ENCODE assay signal across 1 cellular context in genomic region chr1:227762231-227762911, GRCh38.
A peak's percentile ranks its signal among the peaks of the same experiment; 100 is the strongest.
TF ChIP-seq lines count a peak whose summit lies in the region.

No MANE protein-coding gene starts in this region.

TF ChIP-seq in K562, 482 proteins besides CTCF, POLR2A, EP300 and RAD21 (continued from another document):
- 0 out of 2 replicates have a peak, but pooled peaks have one; percentile 48 for TF ChIP-seq ARID4B (CRISPR knock-in tag; IDR thresholded peaks at IDR 0.05)
- TF ChIP-seq ETS1 (conservative IDR thresholded peaks at IDR 0.05; ENCODE audit: control insufficient read depth, low read depth, low read length) = 0 out of 2 replicates have a peak, but pooled peaks have one; percentile 41
- TF ChIP-seq CXXC5 (CRISPR knock-in tag; IDR thresholded peaks at IDR 0.05) = peak; percentile 57
- TF ChIP-seq CREM (IDR thresholded peaks at IDR 0.05; ENCODE audit: low read depth) = peak; percentile 71
- no peak for TF ChIP-seq ZNF41 (CRISPR knock-in tag; conservative IDR thresholded peaks at IDR 0.05)
- no peak for TF ChIP-seq GATAD2B (IDR thresholded peaks at IDR 0.05; ENCODE audit: borderline replicate concordance)
- peak; percentile 89 for TF ChIP-seq ETV5 (CRISPR knock-in tag; IDR thresholded peaks at IDR 0.05; ENCODE audit: low read depth)
- TF ChIP-seq CTCFL (IDR thresholded peaks at IDR 0.05; ENCODE audit: borderline replicate concordance, insufficient read depth, low read depth, low read length, poor library complexity, severe bottlenecking) = peak; percentile 10
- TF ChIP-seq PKNOX1 (IDR thresholded peaks at IDR 0.05) = peak; percentile 26; the same call in 1 of the 2 replicates
- TF ChIP-seq BRD9 (IDR thresholded peaks at IDR 0.05; ENCODE audit: low read depth, partially characterized antibody) = no peak
- no peak for TF ChIP-seq BRF2 (IDR thresholded peaks at IDR 0.05; ENCODE audit: borderline replicate concordance, insufficient read depth, insufficient read length)
- TF ChIP-seq TARDBP (IDR thresholded peaks at IDR 0.05) = no peak
- peak; percentile 20; the same call in 1 of the 2 replicates for TF ChIP-seq TCF3 (CRISPR knock-in tag; IDR thresholded peaks at IDR 0.05)
- TF ChIP-seq PHF20 (IDR thresholded peaks at IDR 0.05; ENCODE audit: partially characterized antibody) = no peak
- peak in 1 of 2 experiments; percentile 29; a peak in 1 of 4 replicates for TF ChIP-seq MLLT1 (IDR thresholded peaks at IDR 0.05)
- peak; percentile 49; the same call in 1 of the 2 replicates for TF ChIP-seq JUND (IDR thresholded peaks at IDR 0.05; ENCODE audit: borderline replicate concordance, low read depth, low read length)
- no peak; the same call in 2 of the 3 replicates for TF ChIP-seq JUND (tag; IDR thresholded peaks at IDR 0.05; ENCODE audit: borderline replicate concordance, low read depth, low read length)
- TF ChIP-seq NFIC (IDR thresholded peaks at IDR 0.05) = peak; percentile 92
- 0 out of 2 replicates have a peak, but pooled peaks have one; percentile 29 for TF ChIP-seq KLF16 (IDR thresholded peaks at IDR 0.05)
- peak; percentile 88; the same call in 1 of the 2 replicates for TF ChIP-seq STAG1 (CRISPR knock-in tag; IDR thresholded peaks at IDR 0.05; ENCODE audit: borderline replicate concordance)
- peak; percentile 57; the same call in 1 of the 2 replicates for TF ChIP-seq USF1 (CRISPR knock-in tag; IDR thresholded peaks at IDR 0.05)
- no peak for TF ChIP-seq KDM2B (CRISPR knock-in tag; IDR thresholded peaks at IDR 0.05)
- TF ChIP-seq ZNF561 (CRISPR knock-in tag; conservative IDR thresholded peaks at IDR 0.05) = no peak
- no peak for TF ChIP-seq MIER1 (IDR thresholded peaks at IDR 0.05; ENCODE audit: low read depth)
- TF ChIP-seq HSF4 (CRISPR knock-in tag; IDR thresholded peaks at IDR 0.05; ENCODE audit: borderline replicate concordance) = no peak
- peak; percentile 67; the same call in 1 of the 2 replicates for TF ChIP-seq CTBP1 (IDR thresholded peaks at IDR 0.05; ENCODE audit: borderline replicate concordance)
- TF ChIP-seq MEIS2 (IDR thresholded peaks at IDR 0.05; ENCODE audit: partially characterized antibody) = peak; percentile 48
- TF ChIP-seq NONO (IDR thresholded peaks at IDR 0.05; ENCODE audit: low read depth in 2 of 2, low read length in 1 of 2) = peak in 1 of 2 experiments; percentile 16; a peak in 1 of 4 replicates
- peak; percentile 54; the same call in 1 of the 2 replicates for TF ChIP-seq GABPA (tag; conservative IDR thresholded peaks at IDR 0.05; ENCODE audit: low read depth)
- TF ChIP-seq MYC (IDR thresholded peaks at IDR 0.05; ENCODE audit: low read depth, low read length) = peak; percentile 68; the same call in 1 of the 2 replicates
- no peak for TF ChIP-seq MYC (CRISPR knock-in tag; IDR thresholded peaks at IDR 0.05; ENCODE audit: borderline replicate concordance, low read depth)
- peak; percentile 89 for TF ChIP-seq RB1 (IDR thresholded peaks at IDR 0.05; ENCODE audit: low read depth)
- peak; percentile 33; the same call in 1 of the 2 replicates for TF ChIP-seq CBFB (CRISPR knock-in tag; IDR thresholded peaks at IDR 0.05)
- TF ChIP-seq PYGO2 (tag; IDR thresholded peaks at IDR 0.05) = no peak
TF ChIP-seq in K562: peak in this region for 50.
